ENCODE assay signal across 21 cellular contexts in the genomic region with DNA sequence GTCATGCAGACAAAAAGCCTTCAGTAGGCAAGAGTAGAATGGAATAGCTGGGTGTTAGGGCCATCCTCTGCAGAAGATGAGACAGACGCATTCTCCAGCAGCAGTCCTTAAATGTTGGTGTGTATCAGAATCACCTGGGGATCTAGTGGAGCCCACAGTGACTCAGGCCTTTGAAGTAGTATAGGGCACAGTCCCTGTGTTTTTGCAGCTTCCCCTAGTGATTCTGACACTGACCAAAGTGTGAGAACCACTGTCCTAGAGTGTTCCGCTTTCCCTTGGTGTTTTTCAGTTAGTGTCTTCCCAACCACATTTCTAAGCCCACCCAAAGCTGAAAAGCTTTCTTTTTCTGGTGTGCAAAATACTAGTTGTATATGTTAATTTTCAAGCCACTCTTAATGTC.
A peak's percentile ranks its signal among the peaks of the same experiment; 100 is the strongest.
DNase-seq lines count a peak whose midpoint lies in the region; ATAC-seq and TF ChIP-seq lines count a peak whose summit lies in the region.
"Had no signal": no experiment of that assay in that cellular context is flagged by ENCODE, and none has a peak within 500 bp of the region (broad histone marks: within the 10 kb centered on the region; RNA-seq: fewer than 3 reads in every experiment).

No MANE protein-coding gene starts in this region.

- DNase-seq in DND-41 (peak; percentile 42), Karpas-422 (no peak), HEK293T (ENCODE audit: extremely low spot score) (no peak), left colon (no peak), retina (no peak)
- no peak for DNase-seq in activated naive CD8-positive, alpha-beta T cell treated with anti-CD3 and anti-CD28 coated beads, Interleukin-2, amount 50 U/mL, for 24 hours
- peak; percentile 76 for DNase-seq in natural killer cell treated with Interleukin-12 subunit alpha and Interleukin-12 subunit beta and Interleukin-15 and Interleukin-18, amount 100 ng/mL, for 72 hours (ENCODE audit: low spot score)
- DNase-seq: BE2C; H7; IMR-90; Kasumi-1; NCI-H1417; NCI-H187; NCI-H2107; NCI-H69; NK-92 treated with Interleukin-12 subunit alpha and Interleukin-12 subunit beta, amount 100 ng/mL, for 24 hours; SIG-M5; SK-N-SH had no signal

- H3K27ac ChIP-seq in DND-41 (ENCODE audit: low read length) (peak overlapping the region; percentile 73), Karpas-422 (ENCODE audit: low read length) (peak overlapping the region; percentile 98)
- H3K27ac ChIP-seq: A549 had no signal

- H4K20me1 ChIP-seq in DND-41 (ENCODE audit: insufficient read depth, low read length), result no peaks in the 10 kb centered on the region
- no peaks in the 10 kb centered on the region for H4K20me1 ChIP-seq in Karpas-422 (ENCODE audit: insufficient read depth, low read depth, low read length)

- no peaks in the 10 kb centered on the region for H3K36me3 Mint-ChIP-seq in activated naive CD8-positive, alpha-beta T cell treated with anti-CD3 and anti-CD28 coated beads, Interleukin-2, amount 50 U/mL, for 24 hours (ENCODE audit: low read depth)
- no peaks in the 10 kb centered on the region for H3K36me3 Mint-ChIP-seq in natural killer cell treated with Interleukin-12 subunit alpha and Interleukin-12 subunit beta and Interleukin-15 and Interleukin-18, amount 100 ng/mL, for 72 hours

- H3K79me2 ChIP-seq in DND-41 (ENCODE audit: insufficient read depth, low read length), result no peaks in the 10 kb centered on the region
- H3K79me2 ChIP-seq in Karpas-422 (ENCODE audit: low read length), result no peaks in the 10 kb centered on the region

- no peak overlapping the region for H2AFZ ChIP-seq in DND-41 (ENCODE audit: low read depth, low read length)
- H2AFZ ChIP-seq in Karpas-422 (ENCODE audit: low read length), result no peak overlapping the region

- H3K4me3 ChIP-seq in DND-41 (ENCODE audit: low read depth in 1 of 2, low read length in 2 of 2) (no peak overlapping the region), Karpas-422 (ENCODE audit: low read length) (peak overlapping the region; percentile 29)
- H3K4me3 ChIP-seq: A549 had no signal

- no peaks in the 10 kb centered on the region for H3K9me3 ChIP-seq in DND-41 (ENCODE audit: insufficient read depth, low read length, severe bottlenecking)
- no peaks in the 10 kb centered on the region for H3K9me3 ChIP-seq in Karpas-422 (ENCODE audit: low read length)
- H3K9me3 ChIP-seq: A549, BE2C, SK-N-SH had no signal

- ATAC-seq in DND-41 (ENCODE audit: insufficient read depth, low read depth) (peak; percentile 48), left colon (no peak), HG03378 (IDR thresholded peaks at IDR 0.05; ENCODE audit: unreplicated experiment) (no peak)
- peak; percentile 84 for ATAC-seq in activated naive CD8-positive, alpha-beta T cell treated with anti-CD3 and anti-CD28 coated beads, Interleukin-2, amount 50 U/mL, for 24 hours
- peak; percentile 88 to 91 for ATAC-seq in natural killer cell treated with Interleukin-12 subunit alpha and Interleukin-12 subunit beta and Interleukin-15 and Interleukin-18, amount 100 ng/mL, for 72 hours
- ATAC-seq: A549, Panc1 had no signal

- H3K4me1 ChIP-seq in DND-41 (ENCODE audit: insufficient read depth, low read length), result peaks cover 72% of the 10 kb centered on the region
- peaks cover 96% of the 10 kb centered on the region for H3K4me1 ChIP-seq in Karpas-422 (ENCODE audit: low read length)
- H3K4me1 ChIP-seq: BE2C had no signal

- H3K4me2 ChIP-seq in DND-41 (ENCODE audit: insufficient read depth, low read length) (no peak overlapping the region), Karpas-422 (ENCODE audit: low read depth, low read length, poor library complexity, severe bottlenecking) (peak overlapping the region; percentile 63)
- H3K4me2 ChIP-seq: A549 had no signal

- H3K27ac Mint-ChIP-seq in activated naive CD8-positive, alpha-beta T cell treated with anti-CD3 and anti-CD28 coated beads, Interleukin-2, amount 50 U/mL, for 24 hours, result no peak overlapping the region
- H3K27ac Mint-ChIP-seq in natural killer cell treated with Interleukin-12 subunit alpha and Interleukin-12 subunit beta and Interleukin-15 and Interleukin-18, amount 100 ng/mL, for 72 hours, result peak overlapping the region; percentile 6 to 64

- no peak overlapping the region for H3K9ac ChIP-seq in DND-41 (ENCODE audit: low read depth, low read length)
- H3K9ac ChIP-seq in Karpas-422 (ENCODE audit: low read length), result peak overlapping the region; percentile 57
- H3K9ac ChIP-seq: SK-N-SH had no signal

- CTCF ChIA-PET in HEK293T (lab: Yijun Ruan, JAX), result no interaction called here

- no peaks in the 10 kb centered on the region for H3K27me3 Mint-ChIP-seq in activated naive CD8-positive, alpha-beta T cell treated with anti-CD3 and anti-CD28 coated beads, Interleukin-2, amount 50 U/mL, for 24 hours
- no peaks in the 10 kb centered on the region for H3K27me3 Mint-ChIP-seq in natural killer cell treated with Interleukin-12 subunit alpha and Interleukin-12 subunit beta and Interleukin-15 and Interleukin-18, amount 100 ng/mL, for 72 hours

- H3K36me3 ChIP-seq in DND-41 (ENCODE audit: insufficient read depth, low read length) (no peaks in the 10 kb centered on the region), Karpas-422 (ENCODE audit: insufficient read depth, low read length) (no peaks in the 10 kb centered on the region)
- H3K36me3 ChIP-seq: BE2C had no signal

- intact Hi-C loops in left colon (cut with DNase I, micrococcal nuclease), result no loop called here

- H3K4me3 Mint-ChIP-seq in activated naive CD8-positive, alpha-beta T cell treated with anti-CD3 and anti-CD28 coated beads, Interleukin-2, amount 50 U/mL, for 24 hours, result no peak overlapping the region
- peak overlapping the region; percentile 32 for H3K4me3 Mint-ChIP-seq in natural killer cell treated with Interleukin-12 subunit alpha and Interleukin-12 subunit beta and Interleukin-15 and Interleukin-18, amount 100 ng/mL, for 72 hours

- no peaks in the 10 kb centered on the region for H3K9me2 ChIP-seq in Karpas-422 (replicated peaks; ENCODE audit: insufficient read depth, low read length)
- H3K9me2 ChIP-seq: SK-N-SH had no signal

- H3K27me3 ChIP-seq in DND-41 (ENCODE audit: insufficient read depth, low read length, poor library complexity) (no peaks in the 10 kb centered on the region), Karpas-422 (ENCODE audit: low read length) (no peaks in the 10 kb centered on the region)
- H3K27me3 ChIP-seq: BE2C had no signal

- H3K9me3 Mint-ChIP-seq in activated naive CD8-positive, alpha-beta T cell treated with anti-CD3 and anti-CD28 coated beads, Interleukin-2, amount 50 U/mL, for 24 hours, result no peaks in the 10 kb centered on the region
- no peaks in the 10 kb centered on the region for H3K9me3 Mint-ChIP-seq in natural killer cell treated with Interleukin-12 subunit alpha and Interleukin-12 subunit beta and Interleukin-15 and Interleukin-18, amount 100 ng/mL, for 72 hours

- H3K4me1 Mint-ChIP-seq in activated naive CD8-positive, alpha-beta T cell treated with anti-CD3 and anti-CD28 coated beads, Interleukin-2, amount 50 U/mL, for 24 hours, result peaks cover 32% of the 10 kb centered on the region
- H3K4me1 Mint-ChIP-seq in natural killer cell treated with Interleukin-12 subunit alpha and Interleukin-12 subunit beta and Interleukin-15 and Interleukin-18, amount 100 ng/mL, for 72 hours (ENCODE audit: low read depth in 2 of 2), result peaks cover 63 to 72% of the 10 kb centered on the region in 2 donors

- TF ChIP-seq CTCF in DND-41 (IDR thresholded peaks at IDR 0.05; ENCODE audit: borderline replicate concordance, extremely low read depth, low read length, poor library complexity, severe bottlenecking), result no peak

- POLR2A ChIA-PET in HEK293T (lab: Yijun Ruan, JAX), result no interaction called here

TF ChIP-seq in HEK293T, 16 proteins besides CTCF, POLR2A, EP300 and RAD21:
- TF ChIP-seq SP1 (IDR thresholded peaks at IDR 0.05) (no peak), ZNF384 (IDR thresholded peaks at IDR 0.05) (no peak), NFRKB (IDR thresholded peaks at IDR 0.05) (no peak), LEF1 (IDR thresholded peaks at IDR 0.05; ENCODE audit: borderline replicate concordance) (no peak), CTBP1 (IDR thresholded peaks at IDR 0.05; ENCODE audit: borderline replicate concordance) (no peak), HDGF (IDR thresholded peaks at IDR 0.05; ENCODE audit: borderline replicate concordance) (no peak), BHLHE40 (IDR thresholded peaks at IDR 0.05; ENCODE audit: borderline replicate concordance) (no peak)

Comparison
In these comparisons a context has a peak if more than half of its experiments do, and no peak if none do; other contexts are left out.
1. ATAC-seq: peak in DND-41 (single experiment), activated naive CD8-positive, alpha-beta T cell treated with anti-CD3 and anti-CD28 coated beads, Interleukin-2, amount 50 U/mL, for 24 hours (single experiment) and natural killer cell treated with Interleukin-12 subunit alpha and Interleukin-12 subunit beta and Interleukin-15 and Interleukin-18, amount 100 ng/mL, for 72 hours (2 of 2); none in left colon (single experiment) and HG03378 (single experiment).
2. DNase-seq: peak in DND-41 (single experiment) and natural killer cell treated with Interleukin-12 subunit alpha and Interleukin-12 subunit beta and Interleukin-15 and Interleukin-18, amount 100 ng/mL, for 72 hours (single experiment); none in Karpas-422 (single experiment), activated naive CD8-positive, alpha-beta T cell treated with anti-CD3 and anti-CD28 coated beads, Interleukin-2, amount 50 U/mL, for 24 hours (single experiment), HEK293T (single experiment), left colon (0 of 2) and retina (single experiment).